In the genomic region with DNA sequence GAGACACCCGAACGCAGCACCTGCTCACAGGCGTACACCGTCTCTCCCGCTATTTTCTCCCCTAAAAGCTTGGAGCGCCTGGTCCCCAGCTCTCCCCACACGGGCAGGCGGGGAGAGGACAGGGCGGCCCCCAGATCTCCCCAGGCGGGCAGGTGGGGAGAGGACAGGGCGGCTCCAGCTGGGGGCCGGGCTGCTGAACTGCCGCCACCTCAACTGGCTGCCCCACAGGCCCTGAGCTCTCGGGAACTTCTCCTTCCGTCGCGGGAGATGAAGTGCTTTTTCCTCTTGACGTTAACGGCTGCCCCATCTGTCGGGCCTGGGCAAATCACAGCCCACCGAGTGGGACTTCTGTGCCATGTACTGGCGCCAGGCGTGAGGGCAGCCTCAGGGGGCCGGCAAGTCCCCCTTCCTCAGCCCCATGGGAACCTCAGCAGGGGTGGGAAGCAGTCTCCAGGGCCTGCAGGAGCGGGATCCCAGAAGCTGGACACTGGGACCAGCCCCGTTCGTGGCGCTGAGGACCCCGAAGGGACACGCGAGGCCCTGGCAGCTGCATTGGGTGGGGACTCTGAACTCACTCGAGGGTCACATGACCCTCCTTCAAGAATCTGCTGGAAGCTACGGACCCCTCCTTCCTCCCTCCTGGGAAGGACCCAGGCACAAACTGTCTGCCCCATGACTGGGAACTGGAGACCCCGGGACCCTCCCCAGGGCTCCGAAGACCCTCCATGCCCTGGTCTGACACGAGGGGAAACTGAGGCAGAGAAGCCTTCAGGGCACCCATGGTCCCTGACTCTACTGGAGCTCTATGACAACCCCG, we compare ENCODE assay signal across 15 cellular contexts. TPM values are rescaled to one million over a fixed set of nuclear protein-coding genes. Genes with fewer than 3 reads are reported as not detected.
DNase-seq lines count a peak whose midpoint lies in the region; ATAC-seq, FAIRE-seq and TF ChIP-seq lines count a peak whose summit lies in the region.
"Had no signal": no experiment of that assay in that cellular context is flagged by ENCODE, and none has a peak within 500 bp of the region (broad histone marks: within the 10 kb centered on the region; RNA-seq: fewer than 3 reads in every experiment).

No MANE protein-coding gene starts in this region.

- TF ChIP-seq POLR2A in gastroesophageal sphincter (IDR thresholded peaks at IDR 0.05) (no peak), gastrocnemius medialis (IDR thresholded peaks at IDR 0.05) (no peak)

- H3K4me3 ChIP-seq in gastroesophageal sphincter (peak overlapping the region in 1 of 2 donors; percentile 32), gastrocnemius medialis (peak overlapping the region; percentile 21 to 62 (median 31))

- peaks cover 72% of the 10 kb centered on the region for H3K27me3 ChIP-seq in gastroesophageal sphincter
- peaks cover 8 to 37% (median 16%) of the 10 kb centered on the region in 3 donors for H3K27me3 ChIP-seq in gastrocnemius medialis

- peak; percentile 82 for DNase-seq in KBM-7
- DNase-seq in NOMO-1 treated with DMSO at 0.1 percent for 48 hours (lab: John Stamatoyannopoulos, UW; ENCODE audit: unreplicated experiment): peak; percentile 71
- DNase-seq in gastrocnemius medialis: no peak
- DNase-seq in ecto neural progenitor cell (ENCODE audit: low spot score): no peak
- no peak for DNase-seq in urothelium cell line (ENCODE audit: low spot score)
- no peak for DNase-seq in cerebellum (ENCODE audit: low spot score)
- DNase-seq: activated CD4-positive, CD25-positive, alpha-beta regulatory T cell; activated T-cell treated with anti-CD3 and anti-CD28 coated beads, Interleukin-2, amount 50 U/mL, for 24 hours; NCI-H446; SHP77 had no signal

- H3K4me1 ChIP-seq in gastroesophageal sphincter (peaks cover 0 to 25% (median 0%) of the 10 kb centered on the region in 3 donors), gastrocnemius medialis (no peaks in the 10 kb centered on the region)
- H3K4me1 ChIP-seq: Caco-2 had no signal

- TF ChIP-seq EP300 in gastroesophageal sphincter (IDR thresholded peaks at IDR 0.05): no peak

- ATAC-seq in gastroesophageal sphincter: no peak
- ATAC-seq in gastrocnemius medialis: no peak

- no peak for FAIRE-seq in urothelium cell line (lab: Jason Lieb, UNC)
- FAIRE-seq: H54 had no signal

- no peak for TF ChIP-seq CTCF in gastroesophageal sphincter (IDR thresholded peaks at IDR 0.05)
- no peak for TF ChIP-seq CTCF in gastrocnemius medialis (IDR thresholded peaks at IDR 0.05 in 4 of 5, conservative IDR thresholded peaks at IDR 0.05 in 1 of 5)

- H3K27ac ChIP-seq in gastroesophageal sphincter (peak overlapping the region in 3 of 4 donors; percentile 65 to 72 (median 70)), gastrocnemius medialis (peak overlapping the region; percentile 65 to 81 (median 80))
- H3K27ac ChIP-seq: epithelial cell of prostate had no signal

- in situ Hi-C loops in KBM-7 (cut with MboI; ENCODE audit: low pct_unique_long_range_greater_than_20kb, low sequenced_read_pairs): no loop called here
- in situ Hi-C loops in gastrocnemius medialis (cut with MboI; ENCODE audit: low sequenced_read_pairs in 4 of 4): no loop called here

- H3K9me3 ChIP-seq in gastroesophageal sphincter (no peaks in the 10 kb centered on the region), gastrocnemius medialis (no peaks in the 10 kb centered on the region)
- H3K9me3 ChIP-seq: Caco-2 had no signal

- WGBS in gastroesophageal sphincter (ENCODE audit: low coverage in 1 of 2), 2 donors: 90% methylated on average over 3 of the region's 37 CpGs; no CpG with 5 or more reads in 1 of the 2 donors

- intact Hi-C loops in gastrocnemius medialis (cut with DNase I; ENCODE audit: low total_unique reads): no loop called here

- H3K36me3 ChIP-seq in gastroesophageal sphincter (no peaks in the 10 kb centered on the region), gastrocnemius medialis (no peaks in the 10 kb centered on the region)

RNA-seq across cellular contexts. Expression of gene EGFL7, which starts 5.7 kb away (rescaled TPM):
- total RNA-seq in gastroesophageal sphincter (10 to 100 TPM; 38.8 to 81.0 (median 56.4) TPM), gastrocnemius medialis (10 to 100 TPM; 37.4 to 74.7 (median 49.0) TPM), cerebellum (11.6 TPM)

RNA-seq across cellular contexts. Expression of gene AGPAT2, which starts 30.3 kb away (rescaled TPM):
- 10 to 100 TPM; 28.8 to 43.6 (median 38.4) TPM for total RNA-seq in gastroesophageal sphincter
- 10 to 100 TPM; 19.0 to 77.4 (median 36.0) TPM for total RNA-seq in gastrocnemius medialis
- 2.8 TPM for total RNA-seq in cerebellum

RNA-seq across cellular contexts. Expression of gene DIPK1B, which starts 55.4 kb away (rescaled TPM):
- 10 to 100 TPM in 2 of 4 donors, 1 to 10 TPM in 2; 7.8 to 24.4 (median 11.2) TPM for total RNA-seq in gastroesophageal sphincter
- total RNA-seq in gastrocnemius medialis: 1 to 10 TPM; 1.8 to 4.6 (median 3.8) TPM
- total RNA-seq in cerebellum: 24.1 TPM
- total RNA-seq: LHCN-M2 had no signal

Comparison
In these comparisons a context has a peak if more than half of its experiments do, and no peak if none do; other contexts are left out.
1. DNase-seq: peak in KBM-7 (single experiment) and NOMO-1 treated with DMSO at 0.1 percent for 48 hours (single experiment); none in gastrocnemius medialis (0 of 2), ecto neural progenitor cell (single experiment), urothelium cell line (single experiment) and cerebellum (single experiment).